23 cellular contexts compared by ENCODE assay signal in the genomic region with DNA sequence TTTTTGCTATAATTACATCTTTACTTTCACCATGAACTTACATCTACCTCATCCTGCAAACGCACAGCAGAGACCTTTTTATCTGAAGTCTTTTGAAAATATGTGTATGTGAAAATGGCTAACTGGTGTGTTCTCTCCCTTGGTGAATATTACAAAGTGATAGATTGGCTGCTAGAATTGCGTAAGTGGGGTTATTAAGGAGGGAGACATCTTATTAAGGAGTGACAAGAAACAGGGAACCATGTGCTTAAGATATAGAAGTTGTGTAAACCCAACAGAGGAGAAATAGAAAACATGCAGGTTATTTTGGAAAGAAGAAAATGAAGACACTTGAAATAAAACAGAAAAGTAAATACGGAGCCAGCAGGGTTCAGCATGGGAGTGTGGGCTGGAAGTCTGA. TPM values are rescaled to one million over a fixed set of nuclear protein-coding genes. Genes with fewer than 3 reads are reported as not detected.
DNase-seq lines count a peak whose midpoint lies in the region; TF ChIP-seq lines count a peak whose summit lies in the region.
"Had no signal": no experiment of that assay in that cellular context is flagged by ENCODE, and none has a peak within 500 bp of the region (broad histone marks: within the 10 kb centered on the region; RNA-seq: fewer than 3 reads in every experiment).

No MANE protein-coding gene starts in this region.

- H3K9me3 ChIP-seq in GM23248 (ENCODE audit: low read depth) (no peaks in the 10 kb centered on the region), adipocyte (ENCODE audit: control insufficient read depth, low read length) (no peaks in the 10 kb centered on the region), smooth muscle cell (replicated peaks; ENCODE audit: low read depth) (no peaks in the 10 kb centered on the region), uterus (no peaks in the 10 kb centered on the region)
- H3K9me3 ChIP-seq: A549, Caco-2 had no signal

- CTCF ChIA-PET in GM10248 (lab: Yijun Ruan, JAX): interaction anchor here (0.7 kb wide), 1 partner anchor 46 kb away, joined by 4 read pairs; no protein-coding TSS in a partner anchor

- H3K9me2 ChIP-seq in GM23248 (ENCODE audit: insufficient read depth): no peaks in the 10 kb centered on the region

- no peak overlapping the region for H3K4me3 ChIP-seq in GM23248
- no peak overlapping the region for H3K4me3 ChIP-seq in adipocyte (ENCODE audit: low read length)
- no peak overlapping the region for H3K4me3 ChIP-seq in smooth muscle cell
- no peak overlapping the region for H3K4me3 ChIP-seq in uterus
- H3K4me3 ChIP-seq: A549, GM12878 had no signal

- H3K36me3 ChIP-seq in GM23248 (ENCODE audit: low read depth) (no peaks in the 10 kb centered on the region), adipocyte (ENCODE audit: control insufficient read depth, insufficient read depth, low read length, severe bottlenecking) (no peaks in the 10 kb centered on the region), smooth muscle cell (ENCODE audit: low read depth) (no peaks in the 10 kb centered on the region), uterus (no peaks in the 10 kb centered on the region)

- H3K4me3 Mint-ChIP-seq in nephron: no peak overlapping the region
- H3K4me3 Mint-ChIP-seq: CD8-positive, alpha-beta T cell had no signal

- H3K4me2 ChIP-seq in GM23248 (ENCODE audit: unreplicated experiment): no peak overlapping the region
- H3K4me2 ChIP-seq in smooth muscle cell: peak overlapping the region; percentile 3
- H3K4me2 ChIP-seq: A549 had no signal

- in situ Hi-C loops in GM23248 (cut with MboI): no loop called here

- H3K9me3 Mint-ChIP-seq in nephron: no peaks in the 10 kb centered on the region
- H3K9me3 Mint-ChIP-seq: CD8-positive, alpha-beta T cell had no signal

- H3K4me1 Mint-ChIP-seq in nephron: peaks cover 23% of the 10 kb centered on the region

- peaks cover 8% of the 10 kb centered on the region for H3K36me3 Mint-ChIP-seq in nephron (ENCODE audit: low read depth)
- H3K36me3 Mint-ChIP-seq: CD8-positive, alpha-beta T cell had no signal

- H3K27me3 Mint-ChIP-seq in nephron (ENCODE audit: low read depth): peaks cover 2% of the 10 kb centered on the region

- H4K20me1 ChIP-seq in GM23248 (ENCODE audit: insufficient read depth) (no peaks in the 10 kb centered on the region), smooth muscle cell (ENCODE audit: low read depth) (no peaks in the 10 kb centered on the region)

- no peaks in the 10 kb centered on the region for H3K79me2 ChIP-seq in GM23248 (ENCODE audit: insufficient read depth)
- no peaks in the 10 kb centered on the region for H3K79me2 ChIP-seq in smooth muscle cell (ENCODE audit: low read depth)

- POLR2A ChIA-PET in GM10248 (lab: Yijun Ruan, JAX): no interaction called here

- peak overlapping the region; percentile 65 for H3K27ac ChIP-seq in GM23248
- no peak overlapping the region for H3K27ac ChIP-seq in smooth muscle cell (ENCODE audit: low read depth)
- no peak overlapping the region for H3K27ac ChIP-seq in uterus
- H3K27ac ChIP-seq: RWPE1 had no signal

- H3K9ac ChIP-seq in GM23248: no peak overlapping the region
- peak overlapping the region; percentile 76 for H3K9ac ChIP-seq in adipocyte (ENCODE audit: low read length)
- H3K9ac ChIP-seq in smooth muscle cell (ENCODE audit: low read depth): no peak overlapping the region

- peaks cover 79% of the 10 kb centered on the region for H3F3A ChIP-seq in GM23248 (ENCODE audit: insufficient read depth)
- no peaks in the 10 kb centered on the region for H3F3A ChIP-seq in smooth muscle cell (ENCODE audit: low read depth)

- H3K4me1 ChIP-seq in GM23248 (ENCODE audit: insufficient read depth) (peaks cover 67% of the 10 kb centered on the region), adipocyte (ENCODE audit: control insufficient read depth, insufficient read depth, low read length) (peaks cover 82% of the 10 kb centered on the region), smooth muscle cell (ENCODE audit: low read depth) (peaks cover 17% of the 10 kb centered on the region), uterus (no peaks in the 10 kb centered on the region)
- H3K4me1 ChIP-seq: Caco-2 had no signal

- no peak overlapping the region for H2AFZ ChIP-seq in GM23248
- H2AFZ ChIP-seq in smooth muscle cell (ENCODE audit: low read depth): no peak overlapping the region

- TF ChIP-seq POLR2A in uterus (IDR thresholded peaks at IDR 0.05): no peak

- TF ChIP-seq CTCF in nephron (IDR thresholded peaks at IDR 0.05; ENCODE audit: unreplicated experiment in 3 of 3): no peak
- no peak for TF ChIP-seq CTCF in smooth muscle cell (IDR thresholded peaks at IDR 0.05; ENCODE audit: borderline replicate concordance, insufficient read depth, poor library complexity, severe bottlenecking)
- TF ChIP-seq CTCF in uterus (IDR thresholded peaks at IDR 0.05): no peak
- no peak for TF ChIP-seq CTCF in GM10248 (IDR thresholded peaks at IDR 0.05; ENCODE audit: control extremely low read depth, extremely low read depth, low read depth, missing control alignments)

- WGBS in GM23248 (ENCODE audit: low coverage in 1 of 2, low lambda C conversion rate in 2 of 2, missing lambda C conversion rate in 2 of 2), 2 experiments: 99 to 100% methylated on average over 3 of the region's 3 CpGs
- 66% methylated on average over 3 of the region's 3 CpGs for WGBS in smooth muscle cell (ENCODE audit: low lambda C conversion rate)

- no peak for DNase-seq in GM23248
- DNase-seq in adipocyte (ENCODE audit: low read depth): no peak
- DNase-seq in smooth muscle cell (lab: John Stamatoyannopoulos, UW; ENCODE audit: unreplicated experiment): no peak
- no peak for DNase-seq in central memory CD4-positive, alpha-beta T cell
- DNase-seq in uterus: no peak
- no peak for DNase-seq in GM10248 (ENCODE audit: extremely low spot score)
- DNase-seq: C1 segment of cervical spinal cord; Caco-2; CD8-positive, alpha-beta T cell; Karpas-422; NCI-H1105; NCI-H146; NCI-H2029; NCI-H446; NCI-H524 treated with DMSO at 0.1 percent for 48 hours; NCI-H82; NK-92 treated with Interleukin-12 subunit alpha and Interleukin-12 subunit beta, amount 100 ng/mL, for 24 hours; SHP77 treated with DMSO at 0.1 percent for 48 hours had no signal

- peak overlapping the region; percentile 2 to 27 (median 10) for H3K27ac Mint-ChIP-seq in nephron
- H3K27ac Mint-ChIP-seq: CD8-positive, alpha-beta T cell had no signal

- H3K27me3 ChIP-seq in GM23248 (replicated peaks; ENCODE audit: insufficient read depth) (no peaks in the 10 kb centered on the region), adipocyte (replicated peaks; ENCODE audit: control insufficient read depth, insufficient read depth, low read length) (no peaks in the 10 kb centered on the region), smooth muscle cell (ENCODE audit: low read depth) (no peaks in the 10 kb centered on the region), uterus (no peaks in the 10 kb centered on the region)

- intact Hi-C loops in uterus (cut with DNase I; ENCODE audit: low total_unique reads): no loop called here

RNA-seq across cellular contexts. Expression of a gene that starts 7.8 kb away (rescaled TPM):
- total RNA-seq in GM23248 (2014; rRNA removed; shearing (Covaris generic)): 1.2 and 2.1 TPM in 2 replicates
- polyA plus RNA-seq in GM23248 (2016; fragmentation: Nextera tagmentation; extraction: Ambion mirVana) (2.1 and 2.3 TPM in 2 replicates), smooth muscle cell (4.2 and 12.9 TPM in 2 replicates)
- total RNA-seq in smooth muscle cell (14.7 and 21.9 TPM in 2 replicates), uterus (1 to 10 TPM in 1 of 4 donors, under 1 TPM in 3; 0.21 to 1.1 (median 0.28) TPM)
- total RNA-seq: Caco-2; CD8-positive, alpha-beta T cell; HT-29 had no signal
